8 cellular contexts compared by ENCODE assay signal in the genomic region with DNA sequence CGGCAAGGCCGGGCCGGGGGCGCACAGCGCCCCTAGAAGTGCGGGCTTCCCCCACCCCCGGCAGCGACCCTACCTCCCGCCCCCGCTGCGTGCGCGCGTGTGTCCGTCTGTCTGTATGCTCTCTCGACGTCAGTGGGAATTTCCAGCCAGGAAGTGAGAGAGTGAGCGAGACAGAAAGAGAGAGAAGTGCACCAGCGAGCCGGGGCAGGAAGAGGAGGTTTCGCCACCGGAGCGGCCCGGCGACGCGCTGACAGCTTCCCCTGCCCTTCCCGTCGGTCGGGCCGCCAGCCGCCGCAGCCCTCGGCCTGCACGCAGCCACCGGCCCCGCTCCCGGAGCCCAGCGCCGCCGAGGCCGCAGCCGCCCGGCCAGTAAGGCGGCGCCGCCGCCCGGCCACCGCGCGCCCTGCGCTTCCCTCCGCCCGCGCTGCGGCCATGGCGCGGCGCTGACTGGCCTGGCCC. TPM values are rescaled to one million over a fixed set of nuclear protein-coding genes. Genes with fewer than 3 reads are reported as not detected.
DNase-seq lines count a peak whose midpoint lies in the region; ATAC-seq and TF ChIP-seq lines count a peak whose summit lies in the region.

Gene NFKB1, plus strand, starts transcription at position 184 of the 459 bp plus-strand sequence. CDS start 24,160 bp downstream, outside the sequence.

- peak within 1 kb of the TSS; percentile 90 for H3K27ac ChIP-seq in AG04450 (ENCODE audit: low read depth, low read length)

- CTCF ChIA-PET in AG04450 (lab: Charles Lee) = no interaction called here

- H3K4me3 ChIP-seq in AG04450 (ENCODE audit: low read depth, low read length) (peak within 1 kb of the TSS; percentile 85), NT2/D1 (ENCODE audit: insufficient read length, low read depth) (peak within 1 kb of the TSS; percentile 58)

- no peaks in the 10 kb centered on the region for H3K27me3 ChIP-seq in AG04450 (ENCODE audit: control insufficient read depth, insufficient read depth, low read length)
- H3K27me3 ChIP-seq in NT2/D1 (ENCODE audit: insufficient read depth, insufficient read length) = no peaks in the 10 kb centered on the region

- ATAC-seq in GM18861 (IDR thresholded peaks at IDR 0.05; ENCODE audit: unreplicated experiment) (peak; percentile 42), HG03095 (IDR thresholded peaks at IDR 0.05; ENCODE audit: unreplicated experiment) (peak; percentile 48), esophagus mucosa (peak; percentile 64), naive B cell (ENCODE audit: low read depth in 2 of 2) (peak; percentile 73 to 74)
- ATAC-seq in stimulated activated memory B cell treated with anti-CD40 and anti-IgM and Interleukin-4, amounts not matched to agents 10 μg/mL and 1 μg/mL and 100 μg/mL, for 72 hours = peak; percentile 82

- no peaks in the 10 kb centered on the region for H3K9me3 Mint-ChIP-seq in naive B cell
- H3K9me3 Mint-ChIP-seq in stimulated activated memory B cell treated with anti-CD40 and anti-IgM and Interleukin-4, amounts not matched to agents 10 μg/mL and 1 μg/mL and 100 μg/mL, for 72 hours = no peaks in the 10 kb centered on the region

- H3K4me1 Mint-ChIP-seq in naive B cell = peaks cover 20 to 36% (median 28%) of the 10 kb centered on the region in 3 donors
- H3K4me1 Mint-ChIP-seq in stimulated activated memory B cell treated with anti-CD40 and anti-IgM and Interleukin-4, amounts not matched to agents 10 μg/mL and 1 μg/mL and 100 μg/mL, for 72 hours = peaks cover 32% of the 10 kb centered on the region

- TF ChIP-seq CTCF in AG04450 (IDR thresholded peaks at IDR 0.05; ENCODE audit: low read depth, low read length) = no peak

- H3K4me3 Mint-ChIP-seq in naive B cell = peak within 1 kb of the TSS; percentile 95 to 100 (median 98)
- peak within 1 kb of the TSS; percentile 97 for H3K4me3 Mint-ChIP-seq in stimulated activated memory B cell treated with anti-CD40 and anti-IgM and Interleukin-4, amounts not matched to agents 10 μg/mL and 1 μg/mL and 100 μg/mL, for 72 hours

- peak within 1 kb of the TSS; percentile 74 for H3K9ac ChIP-seq in NT2/D1 (ENCODE audit: insufficient read length, low read depth)

- H3K4me1 ChIP-seq in NT2/D1 (ENCODE audit: insufficient read depth, insufficient read length) = no peaks in the 10 kb centered on the region

- no peaks in the 10 kb centered on the region for H3K36me3 Mint-ChIP-seq in naive B cell
- peaks cover 23% of the 10 kb centered on the region for H3K36me3 Mint-ChIP-seq in stimulated activated memory B cell treated with anti-CD40 and anti-IgM and Interleukin-4, amounts not matched to agents 10 μg/mL and 1 μg/mL and 100 μg/mL, for 72 hours

- no peaks in the 10 kb centered on the region for H3K27me3 Mint-ChIP-seq in naive B cell
- no peaks in the 10 kb centered on the region for H3K27me3 Mint-ChIP-seq in stimulated activated memory B cell treated with anti-CD40 and anti-IgM and Interleukin-4, amounts not matched to agents 10 μg/mL and 1 μg/mL and 100 μg/mL, for 72 hours

- POLR2A ChIA-PET in AG04450 (lab: Yijun Ruan, JAX) = interaction anchor here (1.0 kb wide), 1 partner anchor 24 kb away, joined by 5 read pairs; no protein-coding TSS in a partner anchor

- H3K9me3 ChIP-seq in AG04450 (ENCODE audit: control insufficient read depth, insufficient read depth, low read length) (no peaks in the 10 kb centered on the region; the same call in 1 of the 2 replicates), NT2/D1 (ENCODE audit: insufficient read depth, low read length) (no peaks in the 10 kb centered on the region; the same call in 1 of the 2 replicates)

- no peaks in the 10 kb centered on the region for H3K36me3 ChIP-seq in NT2/D1 (ENCODE audit: insufficient read depth, insufficient read length, low read length)

- H3K27ac Mint-ChIP-seq in naive B cell = peak within 1 kb of the TSS; percentile 99 to 100 (median 99)
- peak within 1 kb of the TSS; percentile 98 for H3K27ac Mint-ChIP-seq in stimulated activated memory B cell treated with anti-CD40 and anti-IgM and Interleukin-4, amounts not matched to agents 10 μg/mL and 1 μg/mL and 100 μg/mL, for 72 hours

- DNase-seq in AG04450 (ENCODE audit: low read depth, low spot score) (peak; percentile 50), NT2/D1 (ENCODE audit: low read depth, low spot score) (peak; percentile 20), activated T-cell treated with anti-CD3 and anti-CD28 coated beads for 48 hours (ENCODE audit: low read depth) (peak; percentile 64), naive B cell (peak; percentile 90)

RNA-seq across cellular contexts. Expression of gene NFKB1, which starts in this region (rescaled TPM):
- polyA plus RNA-seq in AG04450 (2011; rRNA removed) (24.1 and 24.6 TPM in 2 replicates), naive B cell (ENCODE audit: low read depth in 6 of 6) (10 to 100 TPM; 14.5 to 47.4 (median 26.2) TPM)
- polyA minus RNA-seq in AG04450 (2011; rRNA and poly(A)+ RNA removed) = 39.1 and 40.2 TPM in 2 replicates
- 35.2 TPM for total RNA-seq in esophagus mucosa

Comparison
In these comparisons a context has a peak if more than half of its experiments do, and no peak if none do; other contexts are left out.
1. Peak in every context shown above with its lines: DNase-seq, ATAC-seq, H3K4me3 ChIP-seq and H3K27ac ChIP-seq.
2. DNase-seq: peak in every context shown above with its lines; median percentile 90 in naive B cell; 64 in activated T-cell treated with anti-CD3 and anti-CD28 coated beads for 48 hours; 50 in AG04450; 20 in NT2/D1.